ENCODE assay signal across 14 cellular contexts in the genomic region with DNA sequence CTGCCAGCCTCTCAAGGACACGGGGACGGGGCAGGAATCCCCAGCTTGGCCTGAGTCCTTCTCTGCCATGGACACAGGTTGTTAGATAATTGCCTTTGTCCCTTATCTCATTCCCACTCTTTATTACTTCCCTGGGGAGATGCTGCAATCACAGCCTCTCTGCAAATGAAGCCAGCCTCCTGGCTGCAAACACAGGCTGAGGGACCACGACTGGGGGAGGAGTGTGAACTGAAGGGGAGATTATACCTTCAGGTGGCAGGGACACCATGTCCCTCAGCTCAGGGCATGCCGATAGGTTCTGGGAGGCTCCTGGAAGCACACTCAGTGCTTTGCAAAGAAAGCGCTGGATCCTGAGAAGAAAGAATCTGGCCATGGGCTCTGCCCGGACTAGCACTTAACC. TPM values are rescaled to one million over a fixed set of nuclear protein-coding genes. Genes with fewer than 3 reads are reported as not detected.
DNase-seq lines count a peak whose midpoint lies in the region; TF ChIP-seq lines count a peak whose summit lies in the region.
"Had no signal": no experiment of that assay in that cellular context is flagged by ENCODE, and none has a peak within 500 bp of the region (broad histone marks: within the 10 kb centered on the region; RNA-seq: fewer than 3 reads in every experiment).

No MANE protein-coding gene starts in this region.

- H3K4me3 Mint-ChIP-seq in osteocyte (ENCODE audit: unreplicated experiment): no peak overlapping the region
- H3K4me3 Mint-ChIP-seq: T-helper 2 cell treated with Interferon-gamma antibody and Interleukin-4, amounts not matched to agents 5 μg/mL and 100 μg/mL, for 36 hours had no signal

- DNase-seq in NCI-H1417 (lab: John Stamatoyannopoulos, UW): peak; percentile 13 to 76 (median 23)
- no peak for DNase-seq in NCI-H1417 treated with DMSO at 0.1 percent for 48 hours (lab: John Stamatoyannopoulos, UW)
- peak; percentile 73 for DNase-seq in NCI-H1436 (lab: John Stamatoyannopoulos, UW)
- DNase-seq in SK-MEL-5 (ENCODE audit: low read depth, low spot score): peak; percentile 23
- peak; percentile 45 for DNase-seq in superior temporal gyrus (ENCODE audit: extremely low spot score)
- no peak for DNase-seq in NCI-H2029 (lab: John Stamatoyannopoulos, UW)
- no peak for DNase-seq in osteocyte (ENCODE audit: extremely low spot score, unreplicated experiment)
- DNase-seq in NCI-H446 (lab: John Stamatoyannopoulos, UW): no peak
- DNase-seq: NCI-H226, NCI-H774, SHP77 treated with DMSO at 0.1 percent for 48 hours, SW 1271 had no signal

- H3K27me3 Mint-ChIP-seq in osteocyte (ENCODE audit: unreplicated experiment): peaks cover 32% of the 10 kb centered on the region

- H3K27ac Mint-ChIP-seq in osteocyte (ENCODE audit: unreplicated experiment): no peak overlapping the region
- H3K27ac Mint-ChIP-seq: T-helper 2 cell treated with Interferon-gamma antibody and Interleukin-4, amounts not matched to agents 5 μg/mL and 100 μg/mL, for 36 hours had no signal

- H3K4me1 Mint-ChIP-seq in osteocyte (ENCODE audit: unreplicated experiment): no peaks in the 10 kb centered on the region

- H3K9me3 Mint-ChIP-seq in osteocyte (ENCODE audit: unreplicated experiment): no peaks in the 10 kb centered on the region
- H3K9me3 Mint-ChIP-seq: T-helper 2 cell treated with Interferon-gamma antibody and Interleukin-4, amounts not matched to agents 5 μg/mL and 100 μg/mL, for 36 hours had no signal

- in situ Hi-C loops in SK-MEL-5 (cut with HindIII; ENCODE audit: low pct_unique_long_range_greater_than_20kb, low sequenced_read_pairs): no loop called here

- no peak for TF ChIP-seq CTCF in osteocyte (IDR thresholded peaks at IDR 0.05)

- H3K36me3 Mint-ChIP-seq in osteocyte (ENCODE audit: unreplicated experiment): no peaks in the 10 kb centered on the region

RNA-seq across cellular contexts. Expression of a gene that starts 16.1 kb away (rescaled TPM):
- total RNA-seq in SK-MEL-5 (2014; rRNA removed; shearing (Covaris generic)): 6.2 and 6.7 TPM in 2 replicates
- 18.3 and 22.4 TPM in 2 replicates for polyA plus RNA-seq in SK-MEL-5 (2015; cell fraction: cytosol; rRNA removed)
- polyA plus RNA-seq in SK-MEL-5 (2015; cell fraction: nucleus; rRNA removed): 4.1 and 13.7 TPM in 2 replicates
- total RNA-seq in osteocyte: 0.27 TPM in 1 of 2 replicates, not detected in the other
- total RNA-seq: K562 had no signal
- polyA plus RNA-seq: K562 had no signal

Comparison
In these comparisons a context has a peak if more than half of its experiments do, and no peak if none do; other contexts are left out.
1. DNase-seq: peak in NCI-H1417 (3 of 3), NCI-H1436 (single experiment), SK-MEL-5 (single experiment) and superior temporal gyrus (single experiment); none in NCI-H1417 treated with DMSO at 0.1 percent for 48 hours (single experiment), NCI-H2029 (single experiment), osteocyte (single experiment) and NCI-H446 (0 of 2).